16 cellular contexts compared by ENCODE assay signal in genomic region chr6:30735668-30736314, GRCh38. TPM values are rescaled to one million over a fixed set of nuclear protein-coding genes. Genes with fewer than 3 reads are reported as not detected.
DNase-seq lines count a peak whose midpoint lies in the region; ATAC-seq, FAIRE-seq and TF ChIP-seq lines count a peak whose summit lies in the region.
"Had no signal": no experiment of that assay in that cellular context is flagged by ENCODE, and none has a peak within 500 bp of the region (broad histone marks: within the 10 kb centered on the region; RNA-seq: fewer than 3 reads in every experiment).

No MANE protein-coding gene starts in this region.

- FAIRE-seq in urothelium cell line (lab: Jason Lieb, UNC), result no peak

- peak overlapping the region; percentile 32 for H3K4me3 Mint-ChIP-seq in activated naive CD4-positive, alpha-beta T cell treated with anti-CD3 and anti-CD28 coated beads for 36 hours
- H3K4me3 Mint-ChIP-seq in activated naive CD8-positive, alpha-beta T cell, result peak overlapping the region; percentile 83

- CTCF ChIA-PET in activated naive CD4-positive, alpha-beta T cell treated with anti-CD3 and anti-CD28 coated beads for 36 hours (lab: Charles Lee), result interaction anchor here (0.6 to 19.6 kb wide), 7 partner anchors 11 to 224 kb away, joined by 3 to 346 read pairs (median 4); partner anchors contain the start of gene DHX16

- peaks cover 79% of the 10 kb centered on the region for H3K4me1 Mint-ChIP-seq in activated naive CD4-positive, alpha-beta T cell treated with anti-CD3 and anti-CD28 coated beads for 36 hours (ENCODE audit: low read depth)
- peaks cover 71% of the 10 kb centered on the region for H3K4me1 Mint-ChIP-seq in activated naive CD8-positive, alpha-beta T cell (ENCODE audit: low read depth)

- peak; percentile 63 for DNase-seq in activated naive CD4-positive, alpha-beta T cell treated with anti-CD3 and anti-CD28 coated beads for 36 hours
- DNase-seq in activated naive CD4-positive, alpha-beta T cell treated with Interleukin-2 at 50 U/mL for 16 hours, result no peak
- no peak for DNase-seq in stimulated activated naive CD8-positive, alpha-beta T cell treated with anti-CD3 and anti-CD28 coated beads, Interleukin-15, Interleukin-2, amounts not matched to agents 100 U/mL and 50 U/mL, for 24 hours
- DNase-seq in urothelium cell line (ENCODE audit: low spot score), result no peak
- DNase-seq in esophagus squamous epithelium (lab: John Stamatoyannopoulos, UW), result no peak
- no peak for DNase-seq in mucosa of gallbladder (ENCODE audit: low spot score)
- DNase-seq: dermis blood vessel endothelial cell; foreskin fibroblast; NCI-H2171; stimulated activated CD4-positive, alpha-beta T cell treated with anti-CD3 and anti-CD28 coated beads, Interleukin-2, amount 100 ng/mL, for 48 hours had no signal

- 70 to 87% methylated on average over 7 of the region's 8 CpGs for WGBS in esophagus squamous epithelium, 2 donors

- no peaks in the 10 kb centered on the region for H3K27me3 Mint-ChIP-seq in activated naive CD4-positive, alpha-beta T cell treated with anti-CD3 and anti-CD28 coated beads for 36 hours (ENCODE audit: low read depth)
- no peaks in the 10 kb centered on the region for H3K27me3 Mint-ChIP-seq in activated naive CD8-positive, alpha-beta T cell

- H3K27ac Mint-ChIP-seq in activated naive CD4-positive, alpha-beta T cell treated with anti-CD3 and anti-CD28 coated beads for 36 hours, result peak overlapping the region; percentile 82
- peak overlapping the region; percentile 97 for H3K27ac Mint-ChIP-seq in activated naive CD8-positive, alpha-beta T cell

- H3K27ac ChIP-seq in esophagus squamous epithelium, result no peak overlapping the region
- H3K27ac ChIP-seq: parathyroid adenoma, suprapubic skin, VCaP had no signal

- peaks cover 63% of the 10 kb centered on the region for H3K36me3 Mint-ChIP-seq in activated naive CD4-positive, alpha-beta T cell treated with anti-CD3 and anti-CD28 coated beads for 36 hours (ENCODE audit: low read depth)
- peaks cover 17% of the 10 kb centered on the region for H3K36me3 Mint-ChIP-seq in activated naive CD8-positive, alpha-beta T cell

- H3K9me3 Mint-ChIP-seq in activated naive CD4-positive, alpha-beta T cell treated with anti-CD3 and anti-CD28 coated beads for 36 hours, result peaks cover 5% of the 10 kb centered on the region
- no peaks in the 10 kb centered on the region for H3K9me3 Mint-ChIP-seq in activated naive CD8-positive, alpha-beta T cell (ENCODE audit: low read depth)

- ATAC-seq in HG03432 (IDR thresholded peaks at IDR 0.05; ENCODE audit: unreplicated experiment), result peak; percentile 42
- peak; percentile 19 for ATAC-seq in stimulated activated naive CD8-positive, alpha-beta T cell treated with anti-CD3 and anti-CD28 coated beads, Interleukin-15, Interleukin-2, amounts not matched to agents 100 U/mL and 50 U/mL, for 24 hours
- ATAC-seq: HCT116 had no signal

- no peaks in the 10 kb centered on the region for H3K27me3 ChIP-seq in esophagus squamous epithelium
- H3K27me3 ChIP-seq: suprapubic skin had no signal

- peaks cover 4 to 64% (median 23%) of the 10 kb centered on the region in 3 donors for H3K4me1 ChIP-seq in esophagus squamous epithelium
- H3K4me1 ChIP-seq: parathyroid adenoma had no signal

- TF ChIP-seq CTCF in esophagus squamous epithelium (IDR thresholded peaks at IDR 0.05), result no peak

- H3K4me3 ChIP-seq in esophagus squamous epithelium, result no peak overlapping the region
- H3K4me3 ChIP-seq: suprapubic skin had no signal

- TF ChIP-seq POLR2A in esophagus squamous epithelium (IDR thresholded peaks at IDR 0.05), result no peak

- intact Hi-C loops in activated naive CD4-positive, alpha-beta T cell treated with anti-CD3 and anti-CD28 coated beads for 36 hours (cut with micrococcal nuclease), result loop anchor here (1.0 to 5.0 kb wide), 6 partner anchors 9 to 178 kb away; partner anchors contain the start of genes GNL1, IER3, PRR3 and TUBB
- intact Hi-C loops in esophagus squamous epithelium (cut with DNase I), result no loop called here

- H3K36me3 ChIP-seq in esophagus squamous epithelium, result peaks cover 8 to 98% (median 33%) of the 10 kb centered on the region in 3 donors

- H3K9me3 ChIP-seq in esophagus squamous epithelium, result no peaks in the 10 kb centered on the region
- H3K9me3 ChIP-seq: suprapubic skin had no signal

RNA-seq across cellular contexts. Expression of gene FLOT1, which starts 6.7 kb away (rescaled TPM):
- 100 to 1,000 TPM; 162 to 173 TPM for total RNA-seq in activated naive CD4-positive, alpha-beta T cell treated with anti-CD3 and anti-CD28 coated beads for 36 hours
- total RNA-seq in esophagus squamous epithelium, result 10 to 100 TPM; 46.7 to 88.8 (median 64.4) TPM
- 177 TPM for total RNA-seq in mucosa of gallbladder

RNA-seq across cellular contexts. Expression of gene IER3, which starts 8.6 kb away (rescaled TPM):
- total RNA-seq in activated naive CD4-positive, alpha-beta T cell treated with anti-CD3 and anti-CD28 coated beads for 36 hours, result 10 to 100 TPM; 32.2 to 34.0 TPM
- total RNA-seq in esophagus squamous epithelium, result 10 to 100 TPM; 41.4 to 87.9 (median 66.0) TPM
- total RNA-seq in mucosa of gallbladder, result 61.7 TPM

RNA-seq across cellular contexts. Expression of gene TUBB, which starts 15.6 kb away (rescaled TPM):
- total RNA-seq in activated naive CD4-positive, alpha-beta T cell treated with anti-CD3 and anti-CD28 coated beads for 36 hours, result 1,000 to 10,000 TPM; 1,781 to 1,838 TPM
- total RNA-seq in esophagus squamous epithelium (100 to 1,000 TPM; 151 to 351 (median 255) TPM), mucosa of gallbladder (277 TPM)

RNA-seq across cellular contexts. Expression of gene MDC1, which starts 18.7 kb away (rescaled TPM):
- total RNA-seq in activated naive CD4-positive, alpha-beta T cell treated with anti-CD3 and anti-CD28 coated beads for 36 hours, result 10 to 100 TPM; 84.1 to 84.8 TPM
- total RNA-seq in esophagus squamous epithelium, result 1 to 10 TPM; 2.4 to 7.4 (median 7.0) TPM
- 33.4 TPM for total RNA-seq in mucosa of gallbladder

RNA-seq across cellular contexts. Expression of gene NRM, which starts 45.0 kb away (rescaled TPM):
- 10 to 100 TPM; 31.0 to 32.0 TPM for total RNA-seq in activated naive CD4-positive, alpha-beta T cell treated with anti-CD3 and anti-CD28 coated beads for 36 hours
- total RNA-seq in esophagus squamous epithelium (1 to 10 TPM; 3.8 to 7.4 (median 6.7) TPM), mucosa of gallbladder (7.7 TPM)
